In the genomic region with DNA sequence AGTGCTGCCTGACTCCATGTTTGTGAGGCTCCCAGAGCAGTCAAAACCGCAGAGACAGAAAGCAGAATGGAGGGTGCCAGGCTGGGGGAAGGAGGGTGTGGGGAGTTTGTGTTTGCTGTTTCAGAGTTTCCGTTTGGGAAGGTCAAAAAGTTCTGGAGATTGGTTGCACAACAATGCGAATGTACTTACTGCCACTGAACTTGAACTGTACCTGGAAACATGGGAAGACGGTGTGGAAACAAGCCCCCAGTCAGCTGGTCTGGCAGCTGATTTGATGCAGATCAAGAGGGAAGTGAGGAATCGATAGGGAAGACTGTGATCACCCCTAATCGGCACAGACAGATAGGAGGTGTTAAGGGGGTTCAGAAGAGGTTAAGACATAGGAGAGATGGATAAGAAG, we compare ENCODE assay signal across 30 cellular contexts. TPM values are rescaled to one million over a fixed set of nuclear protein-coding genes. Genes with fewer than 3 reads are reported as not detected.
DNase-seq lines count a peak whose midpoint lies in the region; ATAC-seq lines count a peak whose summit lies in the region.
"Had no signal": no experiment of that assay in that cellular context is flagged by ENCODE, and none has a peak within 500 bp of the region (broad histone marks: within the 10 kb centered on the region; RNA-seq: fewer than 3 reads in every experiment).

No MANE protein-coding gene starts in this region.

- no peak overlapping the region for H3K4me3 ChIP-seq in effector memory CD4-positive, alpha-beta T cell (ENCODE audit: insufficient read depth, low read depth, low read length, poor library complexity, severe bottlenecking)
- H3K4me3 ChIP-seq: GM12878, GM23338, MG63, SK-N-MC had no signal

- intact Hi-C loops in activated naive CD4-positive, alpha-beta T cell treated with anti-CD3 and anti-CD28 coated beads for 36 hours (cut with micrococcal nuclease): no loop called here
- intact Hi-C loops in dendritic cell treated with granulocyte-macrophage colony-stimulating factor and Interleukin-4, amounts not matched to agents 40 ng/mL and 50 ng/mL, for 4 days (cut with micrococcal nuclease): no loop called here

- no peaks in the 10 kb centered on the region for H3K36me3 ChIP-seq in effector memory CD4-positive, alpha-beta T cell (ENCODE audit: control insufficient read depth, insufficient read depth, low read length)
- H3K36me3 ChIP-seq: BE2C, MG63 had no signal

- CTCF ChIA-PET in activated naive CD4-positive, alpha-beta T cell treated with anti-CD3 and anti-CD28 coated beads for 36 hours (lab: Charles Lee): interaction anchor here (1.0 kb wide), 1 partner anchor 51 kb away, joined by 3 read pairs; no protein-coding TSS in a partner anchor
- CTCF ChIA-PET in activated naive CD4-positive, alpha-beta T cell treated with anti-CD3 and anti-CD28 coated beads, Interleukin-2, amount 10 ng/mL, durations not matched to agents 7 days and 5 days (lab: Charles Lee): no interaction called here

- H3K4me1 ChIP-seq in effector memory CD4-positive, alpha-beta T cell (ENCODE audit: control insufficient read depth, insufficient read depth, low read length, poor library complexity, severe bottlenecking): no peaks in the 10 kb centered on the region
- H3K4me1 ChIP-seq: BE2C had no signal

- H3K4me3 Mint-ChIP-seq in activated naive CD4-positive, alpha-beta T cell treated with anti-CD3 and anti-CD28 coated beads for 36 hours: no peak overlapping the region
- H3K4me3 Mint-ChIP-seq in activated naive CD4-positive, alpha-beta T cell treated with anti-CD3 and anti-CD28 coated beads, Interleukin-2, amount 10 ng/mL, durations not matched to agents 7 days and 5 days: no peak overlapping the region
- no peak overlapping the region for H3K4me3 Mint-ChIP-seq in dendritic cell treated with granulocyte-macrophage colony-stimulating factor and Interleukin-4, amounts not matched to agents 40 ng/mL and 50 ng/mL, for 4 days
- no peak overlapping the region for H3K4me3 Mint-ChIP-seq in memory B cell
- H3K4me3 Mint-ChIP-seq: CD4-positive, alpha-beta memory T cell; GM23338 had no signal

- H3K4me1 Mint-ChIP-seq in activated naive CD4-positive, alpha-beta T cell treated with anti-CD3 and anti-CD28 coated beads for 36 hours (ENCODE audit: low read depth): peaks cover 22% of the 10 kb centered on the region
- H3K4me1 Mint-ChIP-seq in activated naive CD4-positive, alpha-beta T cell treated with anti-CD3 and anti-CD28 coated beads, Interleukin-2, amount 10 ng/mL, durations not matched to agents 7 days and 5 days: peaks cover 6% of the 10 kb centered on the region
- H3K4me1 Mint-ChIP-seq in dendritic cell treated with granulocyte-macrophage colony-stimulating factor and Interleukin-4, amounts not matched to agents 40 ng/mL and 50 ng/mL, for 4 days (ENCODE audit: low read depth): peaks cover 62% of the 10 kb centered on the region
- peaks cover 45% of the 10 kb centered on the region for H3K4me1 Mint-ChIP-seq in memory B cell
- H3K4me1 Mint-ChIP-seq: GM23338 had no signal

- no peak for ATAC-seq in memory B cell (ENCODE audit: low read depth)
- ATAC-seq: GM12878, GM23338 had no signal

- DNase-seq in activated naive CD4-positive, alpha-beta T cell treated with anti-CD3 and anti-CD28 coated beads for 36 hours: no peak
- no peak for DNase-seq in activated naive CD4-positive, alpha-beta T cell treated with anti-CD3 and anti-CD28 coated beads, Interleukin-2, amount 10 ng/mL, durations not matched to agents 7 days and 5 days
- DNase-seq in memory B cell (ENCODE audit: low spot score in 2 of 2): no peak
- DNase-seq in effector memory CD4-positive, alpha-beta T cell: no peak
- no peak for DNase-seq in NCI-H526 (lab: John Stamatoyannopoulos, UW)
- DNase-seq in AG08395 (ENCODE audit: low spot score): no peak
- DNase-seq in NCI-H526 treated with DMSO at 0.1 percent for 48 hours (lab: John Stamatoyannopoulos, UW): no peak
- DNase-seq: BE2C; Calu3; CD4-positive, alpha-beta memory T cell; DMS53; EL; HCEC 1CT; Kasumi-1; MG63; NCI-H1092; NCI-H146; NCI-H2081; NCI-H2171 treated with DMSO at 0.1 percent for 48 hours; NCI-H446; NCI-H774; OCI-M1; SHP77 had no signal

- H3K27me3 Mint-ChIP-seq in activated naive CD4-positive, alpha-beta T cell treated with anti-CD3 and anti-CD28 coated beads for 36 hours (ENCODE audit: low read depth): peaks cover 3% of the 10 kb centered on the region
- H3K27me3 Mint-ChIP-seq in activated naive CD4-positive, alpha-beta T cell treated with anti-CD3 and anti-CD28 coated beads, Interleukin-2, amount 10 ng/mL, durations not matched to agents 7 days and 5 days: peaks cover 63% of the 10 kb centered on the region
- H3K27me3 Mint-ChIP-seq in dendritic cell treated with granulocyte-macrophage colony-stimulating factor and Interleukin-4, amounts not matched to agents 40 ng/mL and 50 ng/mL, for 4 days: peaks cover 34% of the 10 kb centered on the region
- no peaks in the 10 kb centered on the region for H3K27me3 Mint-ChIP-seq in memory B cell

- H3K36me3 Mint-ChIP-seq in activated naive CD4-positive, alpha-beta T cell treated with anti-CD3 and anti-CD28 coated beads for 36 hours (ENCODE audit: low read depth): no peaks in the 10 kb centered on the region
- H3K36me3 Mint-ChIP-seq in activated naive CD4-positive, alpha-beta T cell treated with anti-CD3 and anti-CD28 coated beads, Interleukin-2, amount 10 ng/mL, durations not matched to agents 7 days and 5 days: peaks cover 4% of the 10 kb centered on the region
- peaks cover 7% of the 10 kb centered on the region for H3K36me3 Mint-ChIP-seq in dendritic cell treated with granulocyte-macrophage colony-stimulating factor and Interleukin-4, amounts not matched to agents 40 ng/mL and 50 ng/mL, for 4 days (ENCODE audit: low read depth)
- no peaks in the 10 kb centered on the region for H3K36me3 Mint-ChIP-seq in memory B cell
- H3K36me3 Mint-ChIP-seq: CD4-positive, alpha-beta memory T cell had no signal

- peak overlapping the region; percentile 36 for H3K27ac Mint-ChIP-seq in activated naive CD4-positive, alpha-beta T cell treated with anti-CD3 and anti-CD28 coated beads for 36 hours
- no peak overlapping the region for H3K27ac Mint-ChIP-seq in activated naive CD4-positive, alpha-beta T cell treated with anti-CD3 and anti-CD28 coated beads, Interleukin-2, amount 10 ng/mL, durations not matched to agents 7 days and 5 days
- H3K27ac Mint-ChIP-seq in dendritic cell treated with granulocyte-macrophage colony-stimulating factor and Interleukin-4, amounts not matched to agents 40 ng/mL and 50 ng/mL, for 4 days: peak overlapping the region; percentile 22
- H3K27ac Mint-ChIP-seq in memory B cell: peak overlapping the region; percentile 99
- H3K27ac Mint-ChIP-seq: CD4-positive, alpha-beta memory T cell; GM23338 had no signal

- no peak overlapping the region for H3K27ac ChIP-seq in effector memory CD4-positive, alpha-beta T cell (ENCODE audit: insufficient read depth, low read length, poor library complexity, severe bottlenecking)
- H3K27ac ChIP-seq: 22Rv1, SK-N-MC had no signal

- H3K9me3 Mint-ChIP-seq in activated naive CD4-positive, alpha-beta T cell treated with anti-CD3 and anti-CD28 coated beads for 36 hours: no peaks in the 10 kb centered on the region
- peaks cover 18% of the 10 kb centered on the region for H3K9me3 Mint-ChIP-seq in activated naive CD4-positive, alpha-beta T cell treated with anti-CD3 and anti-CD28 coated beads, Interleukin-2, amount 10 ng/mL, durations not matched to agents 7 days and 5 days
- H3K9me3 Mint-ChIP-seq in dendritic cell treated with granulocyte-macrophage colony-stimulating factor and Interleukin-4, amounts not matched to agents 40 ng/mL and 50 ng/mL, for 4 days: peaks cover 22% of the 10 kb centered on the region
- peaks cover 1% of the 10 kb centered on the region for H3K9me3 Mint-ChIP-seq in memory B cell

- peaks cover 5% of the 10 kb centered on the region for H3K27me3 ChIP-seq in effector memory CD4-positive, alpha-beta T cell (replicated peaks; ENCODE audit: control insufficient read depth, insufficient read depth, low read length, poor library complexity, severe bottlenecking)
- H3K27me3 ChIP-seq: BE2C, MG63 had no signal

- no peaks in the 10 kb centered on the region for H3K9me3 ChIP-seq in effector memory CD4-positive, alpha-beta T cell (ENCODE audit: control insufficient read depth, low read length)
- H3K9me3 ChIP-seq: BE2C, MG63 had no signal

RNA-seq across cellular contexts. Expression of a gene that starts 35.3 kb away (rescaled TPM):
- total RNA-seq in activated naive CD4-positive, alpha-beta T cell treated with anti-CD3 and anti-CD28 coated beads for 36 hours: 10 to 100 TPM; 50.7 to 50.9 TPM

RNA-seq across cellular contexts. Expression of a gene that starts 49.5 kb away (rescaled TPM):
- total RNA-seq in activated naive CD4-positive, alpha-beta T cell treated with anti-CD3 and anti-CD28 coated beads for 36 hours: under 1 TPM; 0.17 to 0.21 TPM
- total RNA-seq: Calu3; CD4-positive, alpha-beta memory T cell; GM12878; HT-29; RPMI7951 had no signal
